In the genomic region with DNA sequence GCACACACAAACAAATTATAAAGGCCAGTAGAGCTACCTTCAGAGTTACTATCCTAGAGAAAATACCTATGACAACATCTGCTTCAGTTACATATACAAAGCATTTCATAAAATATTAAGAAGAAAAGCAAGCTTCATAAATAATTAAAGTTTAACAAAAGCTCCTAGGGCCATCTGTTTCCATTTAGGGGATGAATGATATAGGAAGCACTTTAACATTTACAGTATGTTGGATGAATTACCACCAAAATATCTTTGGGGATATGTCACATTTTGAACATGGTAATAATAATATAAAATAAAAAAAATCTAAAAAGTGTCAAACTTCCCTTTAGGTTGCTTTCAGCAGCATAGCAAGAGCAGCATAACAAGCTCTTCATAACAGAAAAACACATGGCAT, we compare ENCODE assay signal across 20 cellular contexts.
"Had no signal": no experiment of that assay in that cellular context is flagged by ENCODE, and none has a peak within 500 bp of the region (broad histone marks: within the 10 kb centered on the region; RNA-seq: fewer than 3 reads in every experiment).

No MANE protein-coding gene starts in this region.

- H3K4me3 Mint-ChIP-seq: endodermal cell; naive thymus-derived CD4-positive, alpha-beta T cell; stimulated activated naive B cell treated with anti-CD40 and anti-IgM and Interleukin-4, amounts not matched to agents 10 μg/mL and 1 μg/mL and 100 μg/mL, for 72 hours; stimulated activated naive CD8-positive, alpha-beta T cell treated with anti-CD3 and anti-CD28 coated beads, Interleukin-15, amount 100 ng/mL, for 72 hours had no signal

- H3K4me1 ChIP-seq: colonic mucosa, foreskin keratinocyte, sigmoid colon, transverse colon had no signal

- H3K27me3 Mint-ChIP-seq: naive thymus-derived CD4-positive, alpha-beta T cell; stimulated activated naive B cell treated with anti-CD40 and anti-IgM and Interleukin-4, amounts not matched to agents 10 μg/mL and 1 μg/mL and 100 μg/mL, for 72 hours; stimulated activated naive CD8-positive, alpha-beta T cell treated with anti-CD3 and anti-CD28 coated beads, Interleukin-15, amount 100 ng/mL, for 72 hours had no signal

- H3K27ac Mint-ChIP-seq: endodermal cell; naive thymus-derived CD4-positive, alpha-beta T cell had no signal

- H3K4me1 Mint-ChIP-seq: endodermal cell; stimulated activated naive CD8-positive, alpha-beta T cell treated with anti-CD3 and anti-CD28 coated beads, Interleukin-15, amount 100 ng/mL, for 72 hours had no signal

- ATAC-seq: foreskin keratinocyte; heart right ventricle; naive thymus-derived CD4-positive, alpha-beta T cell; stimulated activated naive B cell treated with anti-CD40 and anti-IgM and Interleukin-4, amounts not matched to agents 10 μg/mL and 1 μg/mL and 100 μg/mL, for 72 hours; stimulated activated naive CD8-positive, alpha-beta T cell treated with anti-CD3 and anti-CD28 coated beads, Interleukin-15, amount 100 ng/mL, for 72 hours had no signal

- H3K4me3 ChIP-seq: colonic mucosa, heart right ventricle, right atrium auricular region, sigmoid colon, skin epidermis, testis, transverse colon had no signal

- H3K27me3 ChIP-seq: colonic mucosa, foreskin keratinocyte, heart right ventricle, neutrophil, right atrium auricular region, sigmoid colon, testis, transverse colon had no signal

- DNase-seq: colonic mucosa; effector CD4-positive, alpha-beta T cell; endodermal cell; erythroblast; foreskin keratinocyte; heart right ventricle; hypothalamus; kidney glomerular epithelial cell; mammary epithelial cell; naive thymus-derived CD4-positive, alpha-beta T cell; sigmoid colon; stimulated activated CD4-positive, alpha-beta T cell treated with anti-CD3 and anti-CD28 coated beads, Interleukin-2, amount 100 ng/mL, for 24 hours; stimulated activated CD4-positive, alpha-beta T cell treated with anti-CD3 and anti-CD28 coated beads, Interleukin-4, amount 100 ng/mL, for 4 hours; stimulated activated naive B cell treated with anti-CD40 and anti-IgM and Interleukin-4, amounts not matched to agents 10 μg/mL and 1 μg/mL and 100 μg/mL, for 72 hours; stimulated activated naive CD8-positive, alpha-beta T cell treated with anti-CD3 and anti-CD28 coated beads, Interleukin-15, amount 100 ng/mL, for 72 hours; testis; transverse colon had no signal

- H3K9me3 Mint-ChIP-seq: stimulated activated naive CD8-positive, alpha-beta T cell treated with anti-CD3 and anti-CD28 coated beads, Interleukin-15, amount 100 ng/mL, for 72 hours had no signal

- H3K9me3 ChIP-seq: colonic mucosa, neutrophil, right atrium auricular region, sigmoid colon, testis, transverse colon had no signal

- H3K36me3 ChIP-seq: colonic mucosa, transverse colon had no signal

- H3K27ac ChIP-seq: colonic mucosa, foreskin keratinocyte, heart right ventricle, neutrophil, right atrium auricular region, sigmoid colon, skin epidermis, transverse colon had no signal
